Comparison of ENCODE assay signal across 9 cellular contexts in genomic region chr19:5805465-5806132, GRCh38. TPM values are rescaled to one million over a fixed set of nuclear protein-coding genes. Genes with fewer than 3 reads are reported as not detected.
DNase-seq lines count a peak whose midpoint lies in the region; ATAC-seq lines count a peak whose summit lies in the region.
"Had no signal": no experiment of that assay in that cellular context is flagged by ENCODE, and none has a peak within 500 bp of the region (broad histone marks: within the 10 kb centered on the region; RNA-seq: fewer than 3 reads in every experiment).

No MANE protein-coding gene starts in this region.

- peaks cover 5% of the 10 kb centered on the region for H3K4me1 Mint-ChIP-seq in activated T-helper 17 cell treated with anti-CD3 and anti-CD28 coated beads, Interleukin-2, amount 50 U/mL, for 72 hours

- H3K27ac Mint-ChIP-seq in activated T-helper 17 cell treated with anti-CD3 and anti-CD28 coated beads, Interleukin-2, amount 50 U/mL, for 72 hours = no peak overlapping the region

- H3K9ac ChIP-seq in HUES64 (ENCODE audit: low read depth, low read length) = no peak overlapping the region

- no peak overlapping the region for H3K27ac ChIP-seq in HUES64 (ENCODE audit: low read depth, low read length)

- H3K4me3 ChIP-seq in HUES64 (ENCODE audit: low read length) = peak overlapping the region; percentile 50

- peak overlapping the region; percentile 44 for H3K4me3 Mint-ChIP-seq in activated T-helper 17 cell treated with anti-CD3 and anti-CD28 coated beads, Interleukin-2, amount 50 U/mL, for 72 hours

- no peaks in the 10 kb centered on the region for H3K9me3 ChIP-seq in HUES64 (ENCODE audit: insufficient read depth, low read depth, low read length)

- ATAC-seq in activated T-helper 17 cell treated with anti-CD3 and anti-CD28 coated beads, Interleukin-2, amount 50 U/mL, for 72 hours (replicated peaks) = no peak
- no peak for ATAC-seq in GM18519 (IDR thresholded peaks at IDR 0.05; ENCODE audit: low FRiP score, unreplicated experiment)

- H3K27me3 ChIP-seq in HUES64 (ENCODE audit: insufficient read depth, low read length) = peaks cover 17% of the 10 kb centered on the region

- H3K36me3 Mint-ChIP-seq in activated T-helper 17 cell treated with anti-CD3 and anti-CD28 coated beads, Interleukin-2, amount 50 U/mL, for 72 hours (ENCODE audit: low read depth) = no peaks in the 10 kb centered on the region

- DNase-seq in CMK (ENCODE audit: low read depth) (peak; percentile 56), OCI-M1 (lab: John Stamatoyannopoulos, UW) (peak; percentile 63), glomerular visceral epithelial cell (ENCODE audit: extremely low spot score) (peak; percentile 56), retina (peak; percentile 78), mesenteric fat pad (ENCODE audit: low spot score) (no peak)

- 2% methylated on average over 46 of the region's 46 CpGs for WGBS in HUES64

- H3K9me3 Mint-ChIP-seq in activated T-helper 17 cell treated with anti-CD3 and anti-CD28 coated beads, Interleukin-2, amount 50 U/mL, for 72 hours = no peaks in the 10 kb centered on the region

- H3K36me3 ChIP-seq in HUES64 (ENCODE audit: insufficient read depth, low read length) = no peaks in the 10 kb centered on the region

- no peaks in the 10 kb centered on the region for H3K4me1 ChIP-seq in HUES64 (ENCODE audit: insufficient read depth, low read length)

- peaks cover 9% of the 10 kb centered on the region for H3K27me3 Mint-ChIP-seq in activated T-helper 17 cell treated with anti-CD3 and anti-CD28 coated beads, Interleukin-2, amount 50 U/mL, for 72 hours

RNA-seq across cellular contexts. Expression of gene NRTN, which starts 0.7 kb away (rescaled TPM):
- 2.9 TPM for polyA plus RNA-seq in HUES64 (2013, experiment 1 of 2)
- polyA plus RNA-seq in HUES64 (2013, experiment 2 of 2) = 4.3 TPM
- under 1 TPM; 0.32 to 0.52 TPM for total RNA-seq in activated T-helper 17 cell treated with anti-CD3 and anti-CD28 coated beads, Interleukin-2, amount 50 U/mL, for 72 hours
- total RNA-seq in mesenteric fat pad = 0.42 TPM

RNA-seq across cellular contexts. Expression of gene DUS3L, which starts 14.6 kb away (rescaled TPM):
- 29.4 TPM for polyA plus RNA-seq in HUES64 (2013, experiment 1 of 2)
- polyA plus RNA-seq in HUES64 (2013, experiment 2 of 2) = 29.8 TPM
- 10 to 100 TPM; 46.8 to 73.6 TPM for total RNA-seq in activated T-helper 17 cell treated with anti-CD3 and anti-CD28 coated beads, Interleukin-2, amount 50 U/mL, for 72 hours
- total RNA-seq in mesenteric fat pad = 31.4 TPM

RNA-seq across cellular contexts. Expression of gene PRR22, which starts 21.1 kb away (rescaled TPM):
- polyA plus RNA-seq in HUES64 (2013, experiment 1 of 2) = 3.7 TPM
- 2.2 TPM for polyA plus RNA-seq in HUES64 (2013, experiment 2 of 2)
- total RNA-seq in activated T-helper 17 cell treated with anti-CD3 and anti-CD28 coated beads, Interleukin-2, amount 50 U/mL, for 72 hours = 1 to 10 TPM; 4.6 to 9.9 TPM
- total RNA-seq in mesenteric fat pad = 1.5 TPM

RNA-seq across cellular contexts. Expression of gene FUT6, which starts 33.9 kb away (rescaled TPM):
- polyA plus RNA-seq in HUES64 (2013, experiment 1 of 2) = not detected
- not detected for polyA plus RNA-seq in HUES64 (2013, experiment 2 of 2)
- not detected for total RNA-seq in activated T-helper 17 cell treated with anti-CD3 and anti-CD28 coated beads, Interleukin-2, amount 50 U/mL, for 72 hours
- not detected for total RNA-seq in mesenteric fat pad
- total RNA-seq: HT1080 had no signal

RNA-seq across cellular contexts. Expression of gene FUT3, which starts 45.6 kb away (rescaled TPM):
- polyA plus RNA-seq in HUES64 (2013, experiment 1 of 2) = not detected
- not detected for polyA plus RNA-seq in HUES64 (2013, experiment 2 of 2)
- total RNA-seq in activated T-helper 17 cell treated with anti-CD3 and anti-CD28 coated beads, Interleukin-2, amount 50 U/mL, for 72 hours = 1 to 10 TPM in 1 of 2 donors, not detected in 1; 1.4 TPM
- total RNA-seq in mesenteric fat pad = not detected
- total RNA-seq: HT1080 had no signal
